In genomic region chr1:26771643-26772321, GRCh38 we compare ENCODE assay signal across 8 cellular contexts. TPM values are rescaled to one million over a fixed set of nuclear protein-coding genes. Genes with fewer than 3 reads are reported as not detected.
DNase-seq lines count a peak whose midpoint lies in the region; TF ChIP-seq lines count a peak whose summit lies in the region.

No MANE protein-coding gene starts in this region.

- 63 to 88% (median 82%) methylated on average over 2 of the region's 2 CpGs for WGBS in stomach, 5 donors
- WGBS in thyroid gland, 2 donors, result 76 to 92% methylated on average over 2 of the region's 2 CpGs

- TF ChIP-seq CTCF in astrocyte of the spinal cord (IDR thresholded peaks at IDR 0.05; ENCODE audit: low read depth, low read length), result no peak
- TF ChIP-seq CTCF in stomach (IDR thresholded peaks at IDR 0.05), result no peak
- TF ChIP-seq CTCF in thyroid gland (IDR thresholded peaks at IDR 0.05), result no peak
- no peak for TF ChIP-seq CTCF in WERI-Rb-1 (IDR thresholded peaks at IDR 0.05; ENCODE audit: low read depth, low read length)

- no peaks in the 10 kb centered on the region for H3K9me3 ChIP-seq in stomach
- H3K9me3 ChIP-seq in thyroid gland, result no peaks in the 10 kb centered on the region
- H3K9me3 ChIP-seq in WERI-Rb-1 (ENCODE audit: severe bottlenecking), result no peaks in the 10 kb centered on the region

- H3K4me3 ChIP-seq in astrocyte of the spinal cord (ENCODE audit: low read depth, low read length), result no peak overlapping the region
- no peak overlapping the region for H3K4me3 ChIP-seq in stomach
- no peak overlapping the region for H3K4me3 ChIP-seq in thyroid gland (replicated peaks in 1 of 3)
- H3K4me3 ChIP-seq in WERI-Rb-1 (ENCODE audit: low read depth, low read length), result no peak overlapping the region

- no peak for TF ChIP-seq EP300 in stomach (IDR thresholded peaks at IDR 0.05)

- no peak for TF ChIP-seq POLR2A in stomach (IDR thresholded peaks at IDR 0.05)
- TF ChIP-seq POLR2A in thyroid gland (IDR thresholded peaks at IDR 0.05), result no peak

- H3K4me1 ChIP-seq in stomach (peaks cover 26 to 55% (median 41%) of the 10 kb centered on the region in 4 donors), thyroid gland (peaks cover 0 to 22% of the 10 kb centered on the region in 2 donors)

- in situ Hi-C loops in astrocyte of the spinal cord (cut with HindIII; ENCODE audit: low sequenced_read_pairs), result no loop called here

- H3K27ac ChIP-seq in stomach (peak overlapping the region; percentile 43 to 77 (median 70)), thyroid gland (peak overlapping the region in 1 of 3 donors; percentile 49), WERI-Rb-1 (no peak overlapping the region)

- H3K27me3 ChIP-seq in stomach (no peaks in the 10 kb centered on the region), thyroid gland (no peaks in the 10 kb centered on the region), WERI-Rb-1 (ENCODE audit: insufficient read depth, low read depth, severe bottlenecking) (no peaks in the 10 kb centered on the region)

- H3K36me3 ChIP-seq in stomach, result peaks cover 69 to 100% (median 98%) of the 10 kb centered on the region in 4 donors
- H3K36me3 ChIP-seq in thyroid gland, result peaks cover 78 to 91% of the 10 kb centered on the region in 2 donors
- H3K36me3 ChIP-seq in WERI-Rb-1, result peaks cover 100% of the 10 kb centered on the region

- DNase-seq in EL (peak; percentile 100), LoVo (ENCODE audit: low spot score) (peak; percentile 63), astrocyte of the spinal cord (ENCODE audit: low read depth, low spot score) (peak; percentile 96), islet precursor cell (peak; percentile 87), stomach (no peak), thyroid gland (no peak), NOMO-1 treated with dmso at 0.1 percent for 144 hours (lab: John Stamatoyannopoulos, UW; ENCODE audit: unreplicated experiment) (no peak), WERI-Rb-1 (no peak)

- intact Hi-C loops in stomach (cut with DNase I; ENCODE audit: low total_unique reads) (no loop called here), thyroid gland (cut with DNase I) (no loop called here)

RNA-seq across cellular contexts. Expression of gene PIGV, which starts 16.0 kb away (rescaled TPM):
- total RNA-seq in stomach, result 10 to 100 TPM in 2 of 5 donors, 1 to 10 TPM in 1, under 1 TPM in 1, not detected in 1; 0.87 to 30.8 (median 8.7) TPM
- polyA plus RNA-seq in stomach, result 1 to 10 TPM; 3.4 to 7.5 (median 6.4) TPM
- total RNA-seq in thyroid gland, result 10 to 100 TPM; 20.5 to 39.4 (median 27.8) TPM

RNA-seq across cellular contexts. Expression of gene ZDHHC18, which starts 54.7 kb away (rescaled TPM):
- total RNA-seq in stomach (10 to 100 TPM in 3 of 5 donors, 1 to 10 TPM in 2; 5.2 to 81.7 (median 13.3) TPM), thyroid gland (10 to 100 TPM; 11.4 to 33.1 (median 21.4) TPM)
- polyA plus RNA-seq in stomach, result 1 to 10 TPM; 6.3 to 9.0 (median 6.7) TPM

Comparison
In these comparisons a context has a peak if more than half of its experiments do, and no peak if none do; other contexts are left out.
1. DNase-seq: peak in EL (single experiment), LoVo (single experiment), astrocyte of the spinal cord (single experiment) and islet precursor cell (single experiment); none in stomach (single experiment), thyroid gland (0 of 2), NOMO-1 treated with dmso at 0.1 percent for 144 hours (single experiment) and WERI-Rb-1 (single experiment).